Comparison of ENCODE assay signal across 5 cellular contexts in genomic region chr5:154172785-154173184, GRCh38.
"Had no signal": no experiment of that assay in that cellular context is flagged by ENCODE, and none has a peak within 500 bp of the region (broad histone marks: within the 10 kb centered on the region; RNA-seq: fewer than 3 reads in every experiment).

No MANE protein-coding gene starts in this region.

- H3K27ac ChIP-seq: HL-60 had no signal

- H3K4me3 ChIP-seq: K562 had no signal

- DNase-seq: IMR-90, KBM-7, KG1 had no signal
